Comparison of ENCODE assay signal across 10 cellular contexts in genomic region chr2:69831354-69831905, GRCh38. TPM values are rescaled to one million over a fixed set of nuclear protein-coding genes. Genes with fewer than 3 reads are reported as not detected.
DNase-seq lines count a peak whose midpoint lies in the region; ATAC-seq and TF ChIP-seq lines count a peak whose summit lies in the region.
"Had no signal": no experiment of that assay in that cellular context is flagged by ENCODE, and none has a peak within 500 bp of the region (broad histone marks: within the 10 kb centered on the region; RNA-seq: fewer than 3 reads in every experiment).

No MANE protein-coding gene starts in this region.

- no peaks in the 10 kb centered on the region for H3K9me3 ChIP-seq in DOHH2 (ENCODE audit: control insufficient read depth, insufficient read depth, low read length)
- no peaks in the 10 kb centered on the region for H3K9me3 ChIP-seq in adrenal gland (replicated peaks in 1 of 3)
- H3K9me3 ChIP-seq: prostate gland had no signal

- DNase-seq in M059J (ENCODE audit: low read depth) (peak; percentile 38), T1000 (lab: John Stamatoyannopoulos, UW) (no peak), NCI-H510A treated with DMSO at 0.1 percent for 48 hours (lab: John Stamatoyannopoulos, UW) (no peak), adrenal gland (no peak)
- DNase-seq: NCI-H2171 treated with DMSO at 0.1 percent for 48 hours had no signal

- no peak for TF ChIP-seq CTCF in DOHH2 (IDR thresholded peaks at IDR 0.05; ENCODE audit: low read depth, low read length, poor library complexity, severe bottlenecking)
- no peak for TF ChIP-seq CTCF in brain (conservative IDR thresholded peaks at IDR 0.05)
- no peak for TF ChIP-seq CTCF in nephron (IDR thresholded peaks at IDR 0.05; ENCODE audit: unreplicated experiment in 3 of 3)
- no peak for TF ChIP-seq CTCF in adrenal gland (IDR thresholded peaks at IDR 0.05)

- H3K4me3 Mint-ChIP-seq in brain (peak overlapping the region; percentile 52 to 92 (median 90)), nephron (peak overlapping the region; percentile 70 to 92 (median 71))

- peaks cover 69% of the 10 kb centered on the region for H3K79me2 ChIP-seq in DOHH2 (ENCODE audit: control insufficient read depth, low read length)

- H3K27me3 ChIP-seq in DOHH2 (ENCODE audit: control insufficient read depth, low read length): no peaks in the 10 kb centered on the region
- no peaks in the 10 kb centered on the region for H3K27me3 ChIP-seq in adrenal gland

- peaks cover 9% of the 10 kb centered on the region for H3K27me3 Mint-ChIP-seq in brain
- H3K27me3 Mint-ChIP-seq in nephron (ENCODE audit: low read depth): no peaks in the 10 kb centered on the region

- intact Hi-C loops in adrenal gland (cut with DNase I): no loop called here

- H3K27ac Mint-ChIP-seq in brain (no peak overlapping the region), nephron (no peak overlapping the region)

- H3K36me3 ChIP-seq in DOHH2 (ENCODE audit: control insufficient read depth, low read length): peaks cover 30% of the 10 kb centered on the region
- H3K36me3 ChIP-seq in adrenal gland (replicated peaks in 1 of 2): no peaks in the 10 kb centered on the region
- H3K36me3 ChIP-seq: prostate gland had no signal

- ATAC-seq in HG03342 (IDR thresholded peaks at IDR 0.05; ENCODE audit: unreplicated experiment): no peak

- no peaks in the 10 kb centered on the region for H3K9me2 ChIP-seq in DOHH2 (replicated peaks; ENCODE audit: control insufficient read depth, low read length)

- H3K4me1 ChIP-seq in DOHH2 (ENCODE audit: control insufficient read depth, low read length) (peaks cover 59% of the 10 kb centered on the region), adrenal gland (replicated peaks in 1 of 2) (peaks cover 3 to 15% of the 10 kb centered on the region in 2 donors)
- H3K4me1 ChIP-seq: prostate gland had no signal

- H3K27ac ChIP-seq in DOHH2 (ENCODE audit: low read depth, low read length): no peak overlapping the region
- H3K27ac ChIP-seq in adrenal gland: no peak overlapping the region
- H3K27ac ChIP-seq: prostate gland had no signal

- H4K20me1 ChIP-seq in DOHH2 (ENCODE audit: control insufficient read depth, insufficient read depth, low read depth, low read length): peaks cover 4% of the 10 kb centered on the region; the same call in 1 of the 2 replicates

- H3K9me3 Mint-ChIP-seq in brain (no peaks in the 10 kb centered on the region), nephron (no peaks in the 10 kb centered on the region)

- WGBS in adrenal gland, 4 donors: 93 to 97% (median 96%) methylated on average over 6 of the region's 6 CpGs

- H3K4me3 ChIP-seq in DOHH2 (ENCODE audit: low read length) (peak overlapping the region; percentile 96), adrenal gland (no peak overlapping the region)

- H3K4me2 ChIP-seq in DOHH2 (ENCODE audit: low read length): peak overlapping the region; percentile 88

- H3K36me3 Mint-ChIP-seq in brain (peaks cover 26% of the 10 kb centered on the region), nephron (ENCODE audit: low read depth) (peaks cover 19% of the 10 kb centered on the region)

- H3K4me1 Mint-ChIP-seq in brain (peaks cover 73% of the 10 kb centered on the region), nephron (peaks cover 34% of the 10 kb centered on the region)

- TF ChIP-seq POLR2A in adrenal gland (IDR thresholded peaks at IDR 0.05): no peak

- H3F3A ChIP-seq in DOHH2 (ENCODE audit: control insufficient read depth, insufficient read depth): no peaks in the 10 kb centered on the region

RNA-seq across cellular contexts. Expression of gene GMCL1, which starts 2.0 kb away (rescaled TPM):
- 3.5 and 9.4 TPM in 2 replicates for total RNA-seq in M059J (2014; rRNA removed; shearing (Covaris generic))
- 7.9 TPM for polyA plus RNA-seq in brain (ENCODE audit: insufficient read depth, low read depth, low replicate concordance)
- 10 to 100 TPM in 5 of 8 donors, 1 to 10 TPM in 3; 7.3 to 14.9 (median 10.4) TPM for total RNA-seq in adrenal gland
- polyA plus RNA-seq in adrenal gland: 10 to 100 TPM in 1 of 3 donors, 1 to 10 TPM in 2; 2.8 to 11.5 (median 5.1) TPM
